8 cellular contexts compared by ENCODE assay signal in the genomic region with DNA sequence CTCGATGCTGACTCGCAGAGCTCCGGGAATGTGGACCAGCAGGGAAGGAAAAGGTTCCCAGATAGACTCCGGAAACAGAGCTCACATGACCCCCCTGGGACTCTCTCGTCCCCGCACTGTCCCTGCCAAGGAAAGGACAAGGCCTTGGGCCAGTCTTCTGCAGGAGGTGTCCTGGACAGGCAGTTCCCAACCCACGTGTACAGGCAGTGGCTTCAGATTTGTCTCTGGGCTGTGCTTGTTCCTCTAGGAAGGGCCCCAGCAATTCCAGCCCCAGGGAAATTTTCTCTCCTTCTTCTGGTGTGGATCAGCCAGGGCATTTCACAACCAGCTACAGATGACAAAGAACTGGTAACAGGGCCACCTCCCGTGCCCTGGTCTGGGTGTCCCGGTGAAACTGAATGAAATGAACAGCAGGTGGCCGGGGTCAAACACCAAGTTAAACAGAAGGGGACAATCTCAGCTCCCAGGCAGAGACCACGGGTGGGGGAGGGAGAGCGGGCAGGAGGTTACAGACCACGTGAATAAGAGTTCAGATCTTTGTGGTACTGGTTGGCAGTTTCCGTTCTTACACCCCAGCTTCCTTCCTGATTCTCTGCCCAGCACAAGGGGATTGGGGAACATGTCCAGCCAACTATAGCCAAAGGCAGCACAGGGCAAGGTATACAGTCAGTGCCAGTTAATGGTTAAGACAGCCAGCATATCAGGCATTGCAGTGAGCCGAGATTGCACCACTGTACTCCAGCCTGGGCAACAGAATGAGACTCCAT. TPM values are rescaled to one million over a fixed set of nuclear protein-coding genes. Genes with fewer than 3 reads are reported as not detected.
DNase-seq lines count a peak whose midpoint lies in the region; ATAC-seq and TF ChIP-seq lines count a peak whose summit lies in the region.

No MANE protein-coding gene starts in this region.

- POLR2A ChIA-PET in WTC11 (lab: Charles Lee) = no interaction called here

- H3K9me3 Mint-ChIP-seq in WTC11 = no peaks in the 10 kb centered on the region

- no peak overlapping the region for H3K27ac Mint-ChIP-seq in WTC11

- no peaks in the 10 kb centered on the region for H3K36me3 Mint-ChIP-seq in WTC11

- CTCF ChIA-PET in WTC11 (lab: Charles Lee) = interaction anchor here (0.9 to 1.4 kb wide), 2 partner anchors 14 to 164 kb away, joined by 3 to 4 read pairs; no protein-coding TSS in a partner anchor

- DNase-seq in WTC11 (ENCODE audit: low spot score) = no peak
- DNase-seq in cardiac septum (ENCODE audit: low spot score) = peak; percentile 84
- DNase-seq in stimulated activated CD8-positive, alpha-beta memory T cell treated with anti-CD3 and anti-CD28 coated beads, Interleukin-4, amount 100 ng/mL, for 48 hours = peak; percentile 83
- no peak for DNase-seq in DMS79 treated with DMSO at 0.1 percent for 48 hours (lab: John Stamatoyannopoulos, UW)
- DNase-seq in NCI-H1930 (lab: John Stamatoyannopoulos, UW) = no peak
- no peak for DNase-seq in HuH-7.5 (ENCODE audit: low spot score)

- peaks cover 2% of the 10 kb centered on the region; the same call in 1 of the 2 replicates for H3K27me3 Mint-ChIP-seq in WTC11 (ENCODE audit: low read depth)

- intact Hi-C loops in cardiac septum (cut with DNase I) = no loop called here

- H3K4me3 Mint-ChIP-seq in WTC11 = no peak overlapping the region

- TF ChIP-seq CTCF in WTC11 (IDR thresholded peaks at IDR 0.05) = no peak

- H3K4me1 Mint-ChIP-seq in WTC11 = peaks cover 38% of the 10 kb centered on the region

- ATAC-seq in HG03196 (IDR thresholded peaks at IDR 0.05; ENCODE audit: unreplicated experiment) (peak; percentile 18), WTC11 (no peak), GM19351 (IDR thresholded peaks at IDR 0.05; ENCODE audit: unreplicated experiment) (no peak)

TF ChIP-seq in WTC11, 78 proteins besides CTCF, POLR2A, EP300 and RAD21:
- TF ChIP-seq CBFB (CRISPR knock-in tag; IDR thresholded peaks at IDR 0.05; ENCODE audit: low read depth) (no peak), TCF7 (CRISPR knock-in tag; IDR thresholded peaks at IDR 0.05; ENCODE audit: low read depth) (no peak), ZNF232 (CRISPR knock-in tag; IDR thresholded peaks at IDR 0.05) (no peak), ZNF423 (CRISPR knock-in tag; IDR thresholded peaks at IDR 0.05) (peak; percentile 71), PRRX2 (CRISPR knock-in tag; IDR thresholded peaks at IDR 0.05) (no peak)
- TF ChIP-seq, protein P1, sequence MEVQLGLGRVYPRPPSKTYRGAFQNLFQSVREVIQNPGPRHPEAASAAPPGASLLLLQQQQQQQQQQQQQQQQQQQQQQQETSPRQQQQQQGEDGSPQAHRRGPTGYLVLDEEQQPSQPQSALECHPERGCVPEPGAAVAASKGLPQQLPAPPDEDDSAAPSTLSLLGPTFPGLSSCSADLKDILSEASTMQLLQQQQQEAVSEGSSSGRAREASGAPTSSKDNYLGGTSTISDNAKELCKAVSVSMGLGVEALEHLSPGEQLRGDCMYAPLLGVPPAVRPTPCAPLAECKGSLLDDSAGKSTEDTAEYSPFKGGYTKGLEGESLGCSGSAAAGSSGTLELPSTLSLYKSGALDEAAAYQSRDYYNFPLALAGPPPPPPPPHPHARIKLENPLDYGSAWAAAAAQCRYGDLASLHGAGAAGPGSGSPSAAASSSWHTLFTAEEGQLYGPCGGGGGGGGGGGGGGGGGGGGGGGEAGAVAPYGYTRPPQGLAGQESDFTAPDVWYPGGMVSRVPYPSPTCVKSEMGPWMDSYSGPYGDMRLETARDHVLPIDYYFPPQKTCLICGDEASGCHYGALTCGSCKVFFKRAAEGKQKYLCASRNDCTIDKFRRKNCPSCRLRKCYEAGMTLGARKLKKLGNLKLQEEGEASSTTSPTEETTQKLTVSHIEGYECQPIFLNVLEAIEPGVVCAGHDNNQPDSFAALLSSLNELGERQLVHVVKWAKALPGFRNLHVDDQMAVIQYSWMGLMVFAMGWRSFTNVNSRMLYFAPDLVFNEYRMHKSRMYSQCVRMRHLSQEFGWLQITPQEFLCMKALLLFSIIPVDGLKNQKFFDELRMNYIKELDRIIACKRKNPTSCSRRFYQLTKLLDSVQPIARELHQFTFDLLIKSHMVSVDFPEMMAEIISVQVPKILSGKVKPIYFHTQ (CRISPR knock-in tag; IDR thresholded peaks at IDR 0.05) = no peak

RNA-seq across cellular contexts. Expression of a gene that starts 52.2 kb away (rescaled TPM):
- 35.6 to 38.9 TPM (median 36.9 TPM) in 3 replicates for total RNA-seq in WTC11 (2021)
- 75.1 TPM for total RNA-seq in cardiac septum

Comparison
In these comparisons a context has a peak if more than half of its experiments do, and no peak if none do; other contexts are left out.
1. DNase-seq: peak in cardiac septum (single experiment) and stimulated activated CD8-positive, alpha-beta memory T cell treated with anti-CD3 and anti-CD28 coated beads, Interleukin-4, amount 100 ng/mL, for 48 hours (single experiment); none in WTC11 (single experiment), DMS79 treated with DMSO at 0.1 percent for 48 hours (single experiment), NCI-H1930 (0 of 2) and HuH-7.5 (single experiment).